22 cellular contexts compared by ENCODE assay signal in genomic region chr2:26411419-26411818, GRCh38. TPM values are rescaled to one million over a fixed set of nuclear protein-coding genes. Genes with fewer than 3 reads are reported as not detected.
A peak's percentile ranks its signal among the peaks of the same experiment; 100 is the strongest.
DNase-seq lines count a peak whose midpoint lies in the region; ATAC-seq and TF ChIP-seq lines count a peak whose summit lies in the region.
"Had no signal": no experiment of that assay in that cellular context is flagged by ENCODE, and none has a peak within 500 bp of the region (broad histone marks: within the 10 kb centered on the region; RNA-seq: fewer than 3 reads in every experiment).

No MANE protein-coding gene starts in this region.

- POLR2A ChIA-PET in PC-9 (lab: Charles Lee; ENCODE audit: unreplicated experiment), result no interaction called here

- no TSS peak for BruUV-seq in PC-9 (replicated peaks; lab: Mats Ljungman, UMichigan)

- intact Hi-C loops in activated T-helper 2 cell treated with anti-CD3 and anti-CD28 coated beads, Interferon-gamma antibody, Interleukin-2, Interleukin-4, amounts not matched to agents 10 μg/mL and 5 μg/mL and 100 μg/mL, durations not matched to agents 14 hours and 24 hours and 36 hours (cut with micrococcal nuclease), result loop anchor here (5.0 kb wide), 1 partner anchor 64 kb away; the partner anchor contains the start of genes ADGRF3 and SELENOI
- intact Hi-C loops in tibial artery (cut with DNase I; ENCODE audit: low total_unique reads), result no loop called here
- intact Hi-C loops in PC-9 (cut with micrococcal nuclease; ENCODE audit: unreplicated experiment), result no loop called here
- intact Hi-C loops in heart right ventricle (cut with DNase I), result no loop called here

- DNase-seq in activated T-cell treated with anti-CD3 and anti-CD28 coated beads, Interleukin-2, amount 50 U/mL, for 72 hours, result no peak
- DNase-seq in activated T-cell treated with anti-CD3 and anti-CD28 coated beads, Interleukin-2, amount 50 U/mL, for 24 hours, result no peak
- DNase-seq in NB4 (ENCODE audit: low read depth), result peak; percentile 26
- DNase-seq in activated T-helper 2 cell treated with anti-CD3 and anti-CD28 coated beads, Interferon-gamma antibody, Interleukin-2, Interleukin-4, amounts not matched to agents 10 μg/mL and 5 μg/mL and 100 μg/mL, durations not matched to agents 14 hours and 24 hours and 36 hours (ENCODE audit: low spot score), result no peak
- no peak for DNase-seq in tibial artery
- DNase-seq in PC-9, result no peak
- no peak for DNase-seq in heart right ventricle
- DNase-seq: activated CD4-positive, alpha-beta T cell treated with anti-CD3 and anti-CD28 coated beads, Interleukin-2, amount 50 U/mL, for 4 hours; activated gamma-delta T cell treated with Interleukin-2 at 50 U/mL for 16 hours; adrenal gland; body of pancreas; COR-L47; GDM1; IMR-90; left lung; mesendoderm; NCI-H2081 treated with DMSO at 0.1 percent for 48 hours; NCI-H345; stomach; thyroid gland had no signal

- H3K4me1 ChIP-seq in tibial artery (no peaks in the 10 kb centered on the region), PC-9 (replicated peaks; ENCODE audit: insufficient read depth) (no peaks in the 10 kb centered on the region), heart right ventricle (no peaks in the 10 kb centered on the region)
- H3K4me1 ChIP-seq: adrenal gland, body of pancreas, left lung, stomach, thyroid gland had no signal

- H2AFZ ChIP-seq in PC-9, result no peak overlapping the region

- H3K36me3 ChIP-seq in tibial artery, result no peaks in the 10 kb centered on the region
- H3K36me3 ChIP-seq in PC-9 (ENCODE audit: low read depth), result no peaks in the 10 kb centered on the region
- H3K36me3 ChIP-seq in heart right ventricle, result no peaks in the 10 kb centered on the region
- H3K36me3 ChIP-seq: adrenal gland, left lung, stomach, thyroid gland had no signal

- no peaks in the 10 kb centered on the region for H3K9me3 ChIP-seq in tibial artery
- no peaks in the 10 kb centered on the region for H3K9me3 ChIP-seq in PC-9 (ENCODE audit: insufficient read depth, low read depth)
- no peaks in the 10 kb centered on the region for H3K9me3 ChIP-seq in heart right ventricle
- H3K9me3 ChIP-seq: adrenal gland, body of pancreas, left lung, stomach, thyroid gland had no signal

- H3K79me2 ChIP-seq in PC-9 (ENCODE audit: low read depth), result no peaks in the 10 kb centered on the region

- no peak for ATAC-seq in activated T-cell treated with anti-CD3 and anti-CD28 coated beads, Interleukin-2, amount 50 U/mL, for 72 hours (replicated peaks in 1 of 2)
- ATAC-seq in stimulated activated memory B cell treated with anti-CD40 and anti-IgM and Interleukin-4, amounts not matched to agents 10 μg/mL and 1 μg/mL and 100 μg/mL, for 72 hours, result no peak
- no peak for ATAC-seq in heart right ventricle
- ATAC-seq: body of pancreas, WTC11 had no signal

- H3K4me3 ChIP-seq in NB4 (ENCODE audit: low read depth, low read length) (peak overlapping the region; percentile 73), tibial artery (no peak overlapping the region), PC-9 (no peak overlapping the region), heart right ventricle (no peak overlapping the region)
- H3K4me3 ChIP-seq: body of pancreas, thyroid gland had no signal

- WGBS in heart right ventricle, 2 donors, result 93 to 97% methylated on average over 6 of the region's 6 CpGs

- no peaks in the 10 kb centered on the region for H3K9me2 ChIP-seq in PC-9 (ENCODE audit: insufficient read depth)

- peak overlapping the region; percentile 56 to 66 for H3K4me3 Mint-ChIP-seq in activated T-cell treated with anti-CD3 and anti-CD28 coated beads, Interleukin-2, amount 50 U/mL, for 72 hours
- no peak overlapping the region for H3K4me3 Mint-ChIP-seq in activated T-cell treated with anti-CD3 and anti-CD28 coated beads, Interleukin-2, amount 50 U/mL, for 24 hours
- no peak overlapping the region for H3K4me3 Mint-ChIP-seq in activated T-helper 2 cell treated with anti-CD3 and anti-CD28 coated beads, Interferon-gamma antibody, Interleukin-2, Interleukin-4, amounts not matched to agents 10 μg/mL and 5 μg/mL and 100 μg/mL, durations not matched to agents 14 hours and 24 hours and 36 hours (ENCODE audit: low read depth)
- H3K4me3 Mint-ChIP-seq in stimulated activated memory B cell treated with anti-CD40 and anti-IgM and Interleukin-4, amounts not matched to agents 10 μg/mL and 1 μg/mL and 100 μg/mL, for 72 hours, result no peak overlapping the region
- H3K4me3 Mint-ChIP-seq: WTC11 had no signal

- no peaks in the 10 kb centered on the region for H3K36me3 Mint-ChIP-seq in activated T-cell treated with anti-CD3 and anti-CD28 coated beads, Interleukin-2, amount 50 U/mL, for 72 hours (ENCODE audit: insufficient read depth in 2 of 2)
- H3K36me3 Mint-ChIP-seq in activated T-cell treated with anti-CD3 and anti-CD28 coated beads, Interleukin-2, amount 50 U/mL, for 24 hours (ENCODE audit: low read depth), result no peaks in the 10 kb centered on the region
- no peaks in the 10 kb centered on the region for H3K36me3 Mint-ChIP-seq in activated T-helper 2 cell treated with anti-CD3 and anti-CD28 coated beads, Interferon-gamma antibody, Interleukin-2, Interleukin-4, amounts not matched to agents 10 μg/mL and 5 μg/mL and 100 μg/mL, durations not matched to agents 14 hours and 24 hours and 36 hours (ENCODE audit: low read depth)
- no peaks in the 10 kb centered on the region for H3K36me3 Mint-ChIP-seq in stimulated activated memory B cell treated with anti-CD40 and anti-IgM and Interleukin-4, amounts not matched to agents 10 μg/mL and 1 μg/mL and 100 μg/mL, for 72 hours
- H3K36me3 Mint-ChIP-seq: WTC11 had no signal

- TF ChIP-seq CTCF in NB4 (IDR thresholded peaks at IDR 0.05; ENCODE audit: low read depth, low read length) (no peak), tibial artery (IDR thresholded peaks at IDR 0.05) (no peak), PC-9 (conservative IDR thresholded peaks at IDR 0.05) (no peak), heart right ventricle (IDR thresholded peaks at IDR 0.05) (no peak)

- no peaks in the 10 kb centered on the region for H4K20me1 ChIP-seq in PC-9 (ENCODE audit: insufficient read depth)

- no peaks in the 10 kb centered on the region; the same call in 1 of the 2 replicates for H3F3A ChIP-seq in PC-9 (ENCODE audit: insufficient read depth, low read depth)

- H3K27ac ChIP-seq in tibial artery (no peak overlapping the region), PC-9 (no peak overlapping the region), heart right ventricle (no peak overlapping the region)
- H3K27ac ChIP-seq: adrenal gland, body of pancreas, stomach, thyroid gland had no signal

- H3K27me3 ChIP-seq in tibial artery, result peaks cover 0 to 16% of the 10 kb centered on the region in 2 donors
- H3K27me3 ChIP-seq in PC-9 (ENCODE audit: insufficient read depth, low read depth), result no peaks in the 10 kb centered on the region
- peaks cover 0 to 11% (median 0%) of the 10 kb centered on the region in 7 donors for H3K27me3 ChIP-seq in heart right ventricle
- H3K27me3 ChIP-seq: body of pancreas, thyroid gland had no signal

- peaks cover 8% of the 10 kb centered on the region for H3K27me3 Mint-ChIP-seq in activated T-cell treated with anti-CD3 and anti-CD28 coated beads, Interleukin-2, amount 50 U/mL, for 72 hours (ENCODE audit: low read depth)
- peaks cover 14% of the 10 kb centered on the region for H3K27me3 Mint-ChIP-seq in activated T-cell treated with anti-CD3 and anti-CD28 coated beads, Interleukin-2, amount 50 U/mL, for 24 hours
- H3K27me3 Mint-ChIP-seq in activated T-helper 2 cell treated with anti-CD3 and anti-CD28 coated beads, Interferon-gamma antibody, Interleukin-2, Interleukin-4, amounts not matched to agents 10 μg/mL and 5 μg/mL and 100 μg/mL, durations not matched to agents 14 hours and 24 hours and 36 hours (ENCODE audit: low read depth), result peaks cover 11% of the 10 kb centered on the region
- peaks cover 20% of the 10 kb centered on the region for H3K27me3 Mint-ChIP-seq in stimulated activated memory B cell treated with anti-CD40 and anti-IgM and Interleukin-4, amounts not matched to agents 10 μg/mL and 1 μg/mL and 100 μg/mL, for 72 hours

- H3K4me1 Mint-ChIP-seq in activated T-cell treated with anti-CD3 and anti-CD28 coated beads, Interleukin-2, amount 50 U/mL, for 72 hours (ENCODE audit: low read depth), result peaks cover 14% of the 10 kb centered on the region
- H3K4me1 Mint-ChIP-seq in activated T-cell treated with anti-CD3 and anti-CD28 coated beads, Interleukin-2, amount 50 U/mL, for 24 hours (ENCODE audit: low read depth), result peaks cover 9% of the 10 kb centered on the region
- H3K4me1 Mint-ChIP-seq in activated T-helper 2 cell treated with anti-CD3 and anti-CD28 coated beads, Interferon-gamma antibody, Interleukin-2, Interleukin-4, amounts not matched to agents 10 μg/mL and 5 μg/mL and 100 μg/mL, durations not matched to agents 14 hours and 24 hours and 36 hours (ENCODE audit: low read depth), result peaks cover 9% of the 10 kb centered on the region
- peaks cover 8% of the 10 kb centered on the region for H3K4me1 Mint-ChIP-seq in stimulated activated memory B cell treated with anti-CD40 and anti-IgM and Interleukin-4, amounts not matched to agents 10 μg/mL and 1 μg/mL and 100 μg/mL, for 72 hours
- H3K4me1 Mint-ChIP-seq: WTC11 had no signal

- H3K4me2 ChIP-seq in PC-9, result no peak overlapping the region

- CTCF ChIA-PET in PC-9 (lab: Charles Lee), result no interaction called here

- no peak for TF ChIP-seq POLR2A in NB4 (IDR thresholded peaks at IDR 0.05; ENCODE audit: extremely low read depth, insufficient read length)

- no peaks in the 10 kb centered on the region for H3K9me3 Mint-ChIP-seq in activated T-cell treated with anti-CD3 and anti-CD28 coated beads, Interleukin-2, amount 50 U/mL, for 72 hours
- no peaks in the 10 kb centered on the region for H3K9me3 Mint-ChIP-seq in activated T-cell treated with anti-CD3 and anti-CD28 coated beads, Interleukin-2, amount 50 U/mL, for 24 hours
- no peaks in the 10 kb centered on the region for H3K9me3 Mint-ChIP-seq in activated T-helper 2 cell treated with anti-CD3 and anti-CD28 coated beads, Interferon-gamma antibody, Interleukin-2, Interleukin-4, amounts not matched to agents 10 μg/mL and 5 μg/mL and 100 μg/mL, durations not matched to agents 14 hours and 24 hours and 36 hours
- H3K9me3 Mint-ChIP-seq in stimulated activated memory B cell treated with anti-CD40 and anti-IgM and Interleukin-4, amounts not matched to agents 10 μg/mL and 1 μg/mL and 100 μg/mL, for 72 hours, result no peaks in the 10 kb centered on the region
- H3K9me3 Mint-ChIP-seq: WTC11 had no signal

- H3K27ac Mint-ChIP-seq in activated T-cell treated with anti-CD3 and anti-CD28 coated beads, Interleukin-2, amount 50 U/mL, for 72 hours, result peak overlapping the region; percentile 21
- no peak overlapping the region for H3K27ac Mint-ChIP-seq in activated T-cell treated with anti-CD3 and anti-CD28 coated beads, Interleukin-2, amount 50 U/mL, for 24 hours
- H3K27ac Mint-ChIP-seq in activated T-helper 2 cell treated with anti-CD3 and anti-CD28 coated beads, Interferon-gamma antibody, Interleukin-2, Interleukin-4, amounts not matched to agents 10 μg/mL and 5 μg/mL and 100 μg/mL, durations not matched to agents 14 hours and 24 hours and 36 hours, result peak overlapping the region; percentile 40
- peak overlapping the region; percentile 46 for H3K27ac Mint-ChIP-seq in stimulated activated memory B cell treated with anti-CD40 and anti-IgM and Interleukin-4, amounts not matched to agents 10 μg/mL and 1 μg/mL and 100 μg/mL, for 72 hours
- H3K27ac Mint-ChIP-seq: WTC11 had no signal

RNA-seq across cellular contexts. Expression of gene DRC1, which starts 9.7 kb away (rescaled TPM):
- under 1 TPM in 1 of 2 donors, not detected in 1; 0.17 TPM for total RNA-seq in activated T-cell treated with anti-CD3 and anti-CD28 coated beads, Interleukin-2, amount 50 U/mL, for 72 hours
- total RNA-seq in activated T-helper 2 cell treated with anti-CD3 and anti-CD28 coated beads, Interferon-gamma antibody, Interleukin-2, Interleukin-4, amounts not matched to agents 10 μg/mL and 5 μg/mL and 100 μg/mL, durations not matched to agents 14 hours and 24 hours and 36 hours, result not detected in 2 replicates
- 4.7 and 6.4 TPM in 2 replicates for total RNA-seq in PC-9 (2021)
- under 1 TPM in 3 of 10 donors, not detected in 7; 0.17 to 0.37 (median 0.23) TPM for total RNA-seq in heart right ventricle
- under 1 TPM in 1 of 2 donors, not detected in 1; 0.06 TPM for polyA plus RNA-seq in heart right ventricle
- total RNA-seq: body of pancreas, thyroid gland had no signal
- polyA plus RNA-seq: IMR-90, stomach had no signal

Comparison
In these comparisons a context has a peak if more than half of its experiments do, and no peak if none do; other contexts are left out.
1. H3K4me3 Mint-ChIP-seq: peak in activated T-cell treated with anti-CD3 and anti-CD28 coated beads, Interleukin-2, amount 50 U/mL, for 72 hours (2 of 2); none in activated T-cell treated with anti-CD3 and anti-CD28 coated beads, Interleukin-2, amount 50 U/mL, for 24 hours (single experiment), activated T-helper 2 cell treated with anti-CD3 and anti-CD28 coated beads, Interferon-gamma antibody, Interleukin-2, Interleukin-4, amounts not matched to agents 10 μg/mL and 5 μg/mL and 100 μg/mL, durations not matched to agents 14 hours and 24 hours and 36 hours (single experiment) and stimulated activated memory B cell treated with anti-CD40 and anti-IgM and Interleukin-4, amounts not matched to agents 10 μg/mL and 1 μg/mL and 100 μg/mL, for 72 hours (single experiment).